13 cellular contexts compared by ENCODE assay signal in genomic region chr6:164749126-164749758, GRCh38.
DNase-seq lines count a peak whose midpoint lies in the region; ATAC-seq, FAIRE-seq and TF ChIP-seq lines count a peak whose summit lies in the region.
"Had no signal": no experiment of that assay in that cellular context is flagged by ENCODE, and none has a peak within 500 bp of the region (broad histone marks: within the 10 kb centered on the region; RNA-seq: fewer than 3 reads in every experiment).

No MANE protein-coding gene starts in this region.

- CTCF ChIA-PET in activated CD8-positive, alpha-beta T cell treated with anti-CD3 and anti-CD28 coated beads for 36 hours (lab: Charles Lee) = no interaction called here

- H3K36me3 Mint-ChIP-seq in activated CD8-positive, alpha-beta T cell treated with anti-CD3 and anti-CD28 coated beads for 36 hours (ENCODE audit: low read depth) = no peaks in the 10 kb centered on the region

- peak; percentile 51 for DNase-seq in NCI-H1105 (lab: John Stamatoyannopoulos, UW)
- DNase-seq in RCC 7860 (ENCODE audit: low spot score) = peak; percentile 66
- peak; percentile 38 for DNase-seq in left ventricle myocardium superior
- DNase-seq in sciatic nerve (ENCODE audit: low spot score) = no peak
- no peak for DNase-seq in stimulated activated CD4-positive, alpha-beta T cell treated with anti-CD3 and anti-CD28 coated beads, Interleukin-4, amount 100 ng/mL, for 1 hour
- DNase-seq in activated CD8-positive, alpha-beta T cell treated with anti-CD3 and anti-CD28 coated beads for 36 hours = no peak
- DNase-seq: activated CD4-positive, alpha-beta T cell treated with anti-CD3 and anti-CD28 coated beads for 48 hours; effector memory CD8-positive, alpha-beta T cell; H7; immature natural killer cell; NCI-H1694 had no signal

- no peaks in the 10 kb centered on the region for H3K27me3 Mint-ChIP-seq in activated CD8-positive, alpha-beta T cell treated with anti-CD3 and anti-CD28 coated beads for 36 hours
- H3K27me3 Mint-ChIP-seq: activated naive CD4-positive, alpha-beta T cell treated with anti-CD3 and anti-CD28 coated beads, Interleukin-2, amount 50 U/mL, for 24 hours; effector memory CD8-positive, alpha-beta T cell had no signal

- H3K4me3 Mint-ChIP-seq in activated CD8-positive, alpha-beta T cell treated with anti-CD3 and anti-CD28 coated beads for 36 hours = no peak overlapping the region
- H3K4me3 Mint-ChIP-seq: activated naive CD4-positive, alpha-beta T cell treated with anti-CD3 and anti-CD28 coated beads, Interleukin-2, amount 50 U/mL, for 24 hours; effector memory CD8-positive, alpha-beta T cell; immature natural killer cell had no signal

- H3K9me3 Mint-ChIP-seq in activated CD8-positive, alpha-beta T cell treated with anti-CD3 and anti-CD28 coated beads for 36 hours = peaks cover 4% of the 10 kb centered on the region
- H3K9me3 Mint-ChIP-seq: activated naive CD4-positive, alpha-beta T cell treated with anti-CD3 and anti-CD28 coated beads, Interleukin-2, amount 50 U/mL, for 24 hours had no signal

- FAIRE-seq in RCC 7860 (lab: Jason Lieb, UNC) = peak; percentile 63

- intact Hi-C loops in left ventricle myocardium superior (cut with micrococcal nuclease) = no loop called here
- intact Hi-C loops in sciatic nerve (cut with DNase I) = no loop called here
- intact Hi-C loops in activated CD8-positive, alpha-beta T cell treated with anti-CD3 and anti-CD28 coated beads for 36 hours (cut with micrococcal nuclease) = no loop called here

- TF ChIP-seq CTCF in activated CD8-positive, alpha-beta T cell treated with anti-CD3 and anti-CD28 coated beads for 36 hours (IDR thresholded peaks at IDR 0.05) = no peak

- POLR2A ChIA-PET in activated CD8-positive, alpha-beta T cell treated with anti-CD3 and anti-CD28 coated beads for 36 hours (lab: Charles Lee) = no interaction called here

- ATAC-seq in left ventricle myocardium superior (peak; percentile 42), sciatic nerve (peak; percentile 60), HG02981 (IDR thresholded peaks at IDR 0.05; ENCODE audit: unreplicated experiment) (no peak)
- ATAC-seq in activated CD8-positive, alpha-beta T cell treated with anti-CD3 and anti-CD28 coated beads for 36 hours = no peak
- ATAC-seq: effector memory CD8-positive, alpha-beta T cell had no signal

- no peak overlapping the region for H3K27ac Mint-ChIP-seq in activated CD8-positive, alpha-beta T cell treated with anti-CD3 and anti-CD28 coated beads for 36 hours
- H3K27ac Mint-ChIP-seq: activated naive CD4-positive, alpha-beta T cell treated with anti-CD3 and anti-CD28 coated beads, Interleukin-2, amount 50 U/mL, for 24 hours; effector memory CD8-positive, alpha-beta T cell; immature natural killer cell had no signal

- no peaks in the 10 kb centered on the region for H3K4me1 Mint-ChIP-seq in activated CD8-positive, alpha-beta T cell treated with anti-CD3 and anti-CD28 coated beads for 36 hours (ENCODE audit: low read depth)
- H3K4me1 Mint-ChIP-seq: activated naive CD4-positive, alpha-beta T cell treated with anti-CD3 and anti-CD28 coated beads, Interleukin-2, amount 50 U/mL, for 24 hours; immature natural killer cell had no signal

Comparison
In these comparisons a context has a peak if more than half of its experiments do, and no peak if none do; other contexts are left out.
1. DNase-seq: peak in NCI-H1105 (single experiment), RCC 7860 (single experiment) and left ventricle myocardium superior (single experiment); none in sciatic nerve (single experiment), stimulated activated CD4-positive, alpha-beta T cell treated with anti-CD3 and anti-CD28 coated beads, Interleukin-4, amount 100 ng/mL, for 1 hour (single experiment) and activated CD8-positive, alpha-beta T cell treated with anti-CD3 and anti-CD28 coated beads for 36 hours (single experiment).
2. ATAC-seq: peak in left ventricle myocardium superior (single experiment) and sciatic nerve (single experiment); none in activated CD8-positive, alpha-beta T cell treated with anti-CD3 and anti-CD28 coated beads for 36 hours (single experiment) and HG02981 (single experiment).